Comparison of ENCODE assay signal across 18 cellular contexts in the genomic region with DNA sequence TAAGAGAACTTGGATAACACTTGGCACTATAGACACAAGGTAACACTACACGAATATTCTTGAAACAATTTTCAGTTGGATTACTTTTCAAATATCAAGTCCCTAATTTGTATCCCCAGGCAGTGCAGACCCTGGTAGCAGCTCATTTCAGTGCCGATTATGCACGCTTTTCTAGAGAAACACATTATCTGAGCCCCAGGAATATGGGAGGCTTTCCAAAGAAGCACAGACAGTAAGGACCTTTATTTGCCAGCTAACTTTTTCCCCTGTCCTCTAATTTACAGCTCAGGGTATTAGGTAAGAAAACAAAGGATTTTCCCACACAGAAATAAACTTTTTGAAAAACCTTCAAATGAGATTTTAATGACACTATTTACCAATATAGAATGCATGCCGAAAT.
DNase-seq lines count a peak whose midpoint lies in the region; ATAC-seq, FAIRE-seq and TF ChIP-seq lines count a peak whose summit lies in the region.
"Had no signal": no experiment of that assay in that cellular context is flagged by ENCODE, and none has a peak within 500 bp of the region (broad histone marks: within the 10 kb centered on the region; RNA-seq: fewer than 3 reads in every experiment).

No MANE protein-coding gene starts in this region.

- H3K27ac Mint-ChIP-seq in nephron = peak overlapping the region; percentile 18 to 70 (median 36)
- H3K27ac Mint-ChIP-seq in endothelial cell (ENCODE audit: unreplicated experiment) = no peak overlapping the region
- H3K27ac Mint-ChIP-seq: CD14-positive monocyte had no signal

- ATAC-seq in HG02973 (IDR thresholded peaks at IDR 0.05; ENCODE audit: unreplicated experiment) = no peak
- ATAC-seq: A549, GM12878, HCT116 had no signal

- no peak for FAIRE-seq in RCC 7860 (lab: Jason Lieb, UNC)
- FAIRE-seq: A549, GM12878, GM18507 had no signal

- H3K36me3 Mint-ChIP-seq in nephron (ENCODE audit: low read depth) = no peaks in the 10 kb centered on the region
- H3K36me3 Mint-ChIP-seq in endothelial cell (ENCODE audit: low read depth, unreplicated experiment) = no peaks in the 10 kb centered on the region
- H3K36me3 Mint-ChIP-seq: CD14-positive monocyte had no signal

- TF ChIP-seq CTCF in nephron (IDR thresholded peaks at IDR 0.05; ENCODE audit: unreplicated experiment in 3 of 3) = no peak
- TF ChIP-seq CTCF in endothelial cell (IDR thresholded peaks at IDR 0.05; ENCODE audit: unreplicated experiment) = no peak

- H3K27me3 Mint-ChIP-seq in nephron (ENCODE audit: low read depth) (no peaks in the 10 kb centered on the region), endothelial cell (ENCODE audit: unreplicated experiment) (no peaks in the 10 kb centered on the region)

- H3K4me3 Mint-ChIP-seq in nephron (peak overlapping the region in 1 of 3 experiments; percentile 56), endothelial cell (ENCODE audit: unreplicated experiment) (no peak overlapping the region)
- H3K4me3 Mint-ChIP-seq: CD14-positive monocyte had no signal

- DNase-seq in Ammon's horn (ENCODE audit: low spot score) (peak; percentile 40), NCI-H2227 treated with DMSO at 0.1 percent for 48 hours (lab: John Stamatoyannopoulos, UW) (peak; percentile 60), cerebellum (ENCODE audit: low spot score) (peak; percentile 59), endothelial cell (ENCODE audit: low spot score) (no peak), RCC 7860 (ENCODE audit: low spot score) (no peak)
- DNase-seq in stimulated activated CD4-positive, alpha-beta T cell treated with anti-CD3 and anti-CD28 coated beads, Interleukin-4, amount 100 ng/mL, for 1 hour = no peak
- DNase-seq: DMS53, NCI-H1436, NCI-H2107, NCI-H774, SHP77 treated with DMSO at 0.1 percent for 48 hours had no signal

- H3K9me3 Mint-ChIP-seq in nephron (no peaks in the 10 kb centered on the region), endothelial cell (ENCODE audit: unreplicated experiment) (no peaks in the 10 kb centered on the region)

- peaks cover 73% of the 10 kb centered on the region for H3K4me1 Mint-ChIP-seq in nephron
- peaks cover 7% of the 10 kb centered on the region for H3K4me1 Mint-ChIP-seq in endothelial cell (ENCODE audit: unreplicated experiment)

Comparison
In these comparisons a context has a peak if more than half of its experiments do, and no peak if none do; other contexts are left out.
1. DNase-seq: peak in Ammon's horn (single experiment), NCI-H2227 treated with DMSO at 0.1 percent for 48 hours (single experiment) and cerebellum (single experiment); none in endothelial cell (single experiment), RCC 7860 (single experiment) and stimulated activated CD4-positive, alpha-beta T cell treated with anti-CD3 and anti-CD28 coated beads, Interleukin-4, amount 100 ng/mL, for 1 hour (single experiment).